Comparison of ENCODE assay signal across 18 cellular contexts in genomic region chr16:85794696-85795095, GRCh38. TPM values are rescaled to one million over a fixed set of nuclear protein-coding genes. Genes with fewer than 3 reads are reported as not detected.
"Had no signal": no experiment of that assay in that cellular context is flagged by ENCODE, and none has a peak within 500 bp of the region (broad histone marks: within the 10 kb centered on the region; RNA-seq: fewer than 3 reads in every experiment).

No MANE protein-coding gene starts in this region.

- H3K9me3 Mint-ChIP-seq: central memory CD8-positive, alpha-beta T cell; stimulated activated naive CD8-positive, alpha-beta T cell treated with anti-CD3 and anti-CD28 coated beads, Interleukin-15, Interleukin-2, amounts not matched to agents 100 ng/mL and 50 ng/mL, for 24 hours had no signal

- H3K27ac ChIP-seq: epithelial cell of prostate, esophagus muscularis mucosa, gastrocnemius medialis, heart right ventricle, right atrium auricular region, thoracic aorta, transverse colon had no signal

- H3K27me3 Mint-ChIP-seq: central memory CD8-positive, alpha-beta T cell; naive B cell; stimulated activated naive CD8-positive, alpha-beta T cell treated with anti-CD3 and anti-CD28 coated beads, Interleukin-15, Interleukin-2, amounts not matched to agents 100 ng/mL and 50 ng/mL, for 24 hours had no signal

- H3K9me3 ChIP-seq: esophagus muscularis mucosa, gastrocnemius medialis, right atrium auricular region, thoracic aorta, transverse colon had no signal

- DNase-seq: effector memory CD4-positive, alpha-beta T cell; gastrocnemius medialis; heart right ventricle; hypothalamus; islet precursor cell; left ventricle myocardium superior; mesendoderm; naive B cell; small intestine; stimulated activated CD4-positive, alpha-beta T cell treated with anti-CD3 and anti-CD28 coated beads, Interleukin-12 subunit alpha, Interleukin-12 subunit beta, amount 100 ng/mL, for 4 hours; transverse colon had no signal

- H3K27ac Mint-ChIP-seq: stimulated activated naive CD8-positive, alpha-beta T cell treated with anti-CD3 and anti-CD28 coated beads, Interleukin-15, Interleukin-2, amounts not matched to agents 100 ng/mL and 50 ng/mL, for 24 hours had no signal

- H3K27me3 ChIP-seq: esophagus muscularis mucosa, gastrocnemius medialis, heart right ventricle, right atrium auricular region, transverse colon had no signal

- ATAC-seq: gastrocnemius medialis, heart right ventricle, left ventricle myocardium superior had no signal

- H3K4me3 ChIP-seq: esophagus muscularis mucosa, gastrocnemius medialis, heart right ventricle, right atrium auricular region, thoracic aorta, transverse colon had no signal

- H3K4me3 Mint-ChIP-seq: central memory CD8-positive, alpha-beta T cell; stimulated activated naive CD8-positive, alpha-beta T cell treated with anti-CD3 and anti-CD28 coated beads, Interleukin-15, Interleukin-2, amounts not matched to agents 100 ng/mL and 50 ng/mL, for 24 hours had no signal

RNA-seq across cellular contexts. Expression of gene C16orf74, which starts 43.8 kb away (rescaled TPM):
- polyA plus RNA-seq: neural cell had no signal
